ENCODE assay signal across 16 cellular contexts in the genomic region with DNA sequence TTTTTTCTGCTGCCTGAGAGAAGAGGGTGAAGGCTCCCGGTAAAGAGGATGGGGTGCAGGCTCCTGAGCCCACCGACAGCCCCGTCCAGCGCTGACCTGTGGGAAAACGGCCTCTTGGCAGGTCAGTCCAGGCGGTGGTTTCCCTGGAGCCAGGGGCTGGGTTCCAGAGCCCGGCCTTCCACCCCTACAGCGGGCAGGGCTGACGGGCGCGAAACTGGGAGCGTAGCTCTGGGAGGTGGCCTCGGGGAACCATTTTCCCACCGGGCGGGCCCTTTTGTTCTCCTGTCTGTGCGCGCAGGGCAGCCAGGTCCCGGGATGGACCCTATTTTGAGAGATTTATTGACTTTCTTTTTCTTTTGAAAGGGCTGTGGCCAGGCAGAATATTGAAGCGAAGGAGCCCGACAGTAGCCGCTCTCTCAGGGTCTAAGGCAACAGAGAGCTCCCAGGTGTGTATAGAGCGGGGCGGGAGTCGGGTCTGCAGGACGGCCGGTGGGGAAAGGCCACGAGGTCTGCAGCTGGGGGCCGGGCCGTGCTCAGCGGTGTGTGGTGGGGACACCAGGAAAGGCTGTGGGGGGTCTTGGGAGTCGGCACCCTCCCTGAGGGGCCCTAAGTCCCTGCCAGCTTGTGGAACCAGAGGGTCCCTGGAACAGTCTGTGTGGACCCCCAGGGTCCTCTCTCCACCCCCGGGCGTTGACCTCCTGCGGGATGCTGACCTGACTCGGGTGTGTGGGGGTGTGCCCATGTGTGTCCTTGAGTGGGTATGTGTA.
"Had no signal": no experiment of that assay in that cellular context is flagged by ENCODE, and none has a peak within 500 bp of the region (broad histone marks: within the 10 kb centered on the region; RNA-seq: fewer than 3 reads in every experiment).

No MANE protein-coding gene starts in this region.

- H3K4me1 Mint-ChIP-seq: activated naive CD4-positive, alpha-beta T cell treated with anti-CD3 and anti-CD28 coated beads, Interleukin-2, amount 10 ng/mL, durations not matched to agents 7 days and 5 days; activated naive CD8-positive, alpha-beta T cell treated with anti-CD3 and anti-CD28 coated beads, Interleukin-2, amount 50 U/mL, for 24 hours; memory B cell had no signal

- H3K4me3 Mint-ChIP-seq: activated naive CD4-positive, alpha-beta T cell treated with anti-CD3 and anti-CD28 coated beads, Interleukin-2, amount 10 ng/mL, durations not matched to agents 7 days and 5 days; activated naive CD8-positive, alpha-beta T cell treated with anti-CD3 and anti-CD28 coated beads, Interleukin-2, amount 50 U/mL, for 24 hours; memory B cell; naive thymus-derived CD4-positive, alpha-beta T cell; T-helper 1 cell treated with Interleukin-12 subunit alpha and Interleukin-12 subunit beta and Interleukin-4 antibody, amounts not matched to agents 30 μg/mL and 1 μg/mL, for 36 hours had no signal

- H3K9me3 Mint-ChIP-seq: activated naive CD4-positive, alpha-beta T cell treated with anti-CD3 and anti-CD28 coated beads, Interleukin-2, amount 10 ng/mL, durations not matched to agents 7 days and 5 days; activated naive CD8-positive, alpha-beta T cell treated with anti-CD3 and anti-CD28 coated beads, Interleukin-2, amount 50 U/mL, for 24 hours; memory B cell; naive thymus-derived CD4-positive, alpha-beta T cell; T-helper 1 cell treated with Interleukin-12 subunit alpha and Interleukin-12 subunit beta and Interleukin-4 antibody, amounts not matched to agents 30 μg/mL and 1 μg/mL, for 36 hours had no signal

- ATAC-seq: activated CD4-positive, CD25-positive, alpha-beta regulatory T cell treated with anti-CD3 and anti-CD28 coated beads, Interleukin-2, amount 50 U/mL, for 24 hours; activated naive CD8-positive, alpha-beta T cell treated with anti-CD3 and anti-CD28 coated beads, Interleukin-2, amount 50 U/mL, for 24 hours; naive thymus-derived CD4-positive, alpha-beta T cell had no signal

- DNase-seq: activated CD4-positive, alpha-beta T cell treated with anti-CD3 and anti-CD28 coated beads, Interleukin-2, amount 50 U/mL, for 1 hour; activated CD8-positive, alpha-beta memory T cell treated with anti-CD3 and anti-CD28 coated beads, Interleukin-2, amount 50 U/mL, for 4 hours; activated effector memory CD4-positive, alpha-beta T cell treated with Interleukin-2 at 50 U/mL for 16 hours; activated naive CD4-positive, alpha-beta T cell treated with anti-CD3 and anti-CD28 coated beads, Interleukin-2, amount 10 ng/mL, durations not matched to agents 7 days and 5 days; activated naive CD8-positive, alpha-beta T cell treated with anti-CD3 and anti-CD28 coated beads, Interleukin-2, amount 50 U/mL, for 24 hours; activated T-cell treated with anti-CD3 and anti-CD28 coated beads, Interleukin-2, amount 50 U/mL, for 48 hours; effector CD8-positive, alpha-beta T cell; naive thymus-derived CD4-positive, alpha-beta T cell; stimulated activated CD4-positive, alpha-beta T cell treated with anti-CD3 and anti-CD28 coated beads, Interleukin-2, amount 100 ng/mL, for 24 hours had no signal

- H3K36me3 ChIP-seq: esophagus muscularis mucosa, neutrophil, thoracic aorta had no signal

- H3K27ac Mint-ChIP-seq: activated naive CD4-positive, alpha-beta T cell treated with anti-CD3 and anti-CD28 coated beads, Interleukin-2, amount 10 ng/mL, durations not matched to agents 7 days and 5 days; activated naive CD8-positive, alpha-beta T cell treated with anti-CD3 and anti-CD28 coated beads, Interleukin-2, amount 50 U/mL, for 24 hours; memory B cell; naive thymus-derived CD4-positive, alpha-beta T cell; T-helper 1 cell treated with Interleukin-12 subunit alpha and Interleukin-12 subunit beta and Interleukin-4 antibody, amounts not matched to agents 30 μg/mL and 1 μg/mL, for 36 hours had no signal

- H3K9me3 ChIP-seq: esophagus muscularis mucosa, neutrophil, thoracic aorta had no signal

- H3K36me3 Mint-ChIP-seq: activated naive CD4-positive, alpha-beta T cell treated with anti-CD3 and anti-CD28 coated beads, Interleukin-2, amount 10 ng/mL, durations not matched to agents 7 days and 5 days; memory B cell; naive thymus-derived CD4-positive, alpha-beta T cell had no signal

- H3K27ac ChIP-seq: neutrophil, parathyroid adenoma had no signal
